ENCODE assay signal across 15 cellular contexts in the genomic region with DNA sequence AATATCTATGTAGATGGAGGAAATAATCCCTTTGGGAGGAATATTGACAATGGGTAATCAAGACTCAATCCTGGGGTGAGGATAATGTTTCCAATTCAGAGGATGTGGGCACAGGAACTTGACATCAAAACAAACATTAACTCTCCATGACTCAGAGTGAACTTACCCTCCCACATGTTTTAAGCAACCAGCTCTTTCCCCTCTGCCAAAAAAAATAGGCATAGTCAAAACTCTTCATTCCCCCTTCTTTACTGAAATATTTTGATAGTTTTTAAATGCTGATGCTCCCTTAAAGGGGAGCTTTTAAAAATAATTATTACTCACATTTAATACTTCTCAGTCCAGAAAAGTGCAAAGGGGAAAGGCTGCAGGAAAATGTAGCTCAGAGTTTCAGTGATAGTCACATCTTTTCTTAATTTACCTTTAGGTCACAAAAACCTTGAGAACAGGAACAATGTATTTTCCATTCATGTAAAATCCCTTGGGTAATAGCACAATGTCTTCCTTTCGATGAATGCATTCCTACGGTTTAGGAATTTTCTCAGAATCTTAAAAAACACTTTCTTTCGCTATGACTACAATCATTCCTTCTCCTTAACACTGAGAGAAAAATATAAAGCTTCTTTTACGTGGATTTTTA.
A peak's percentile ranks its signal among the peaks of the same experiment; 100 is the strongest.
DNase-seq lines count a peak whose midpoint lies in the region; ATAC-seq and TF ChIP-seq lines count a peak whose summit lies in the region.
"Had no signal": no experiment of that assay in that cellular context is flagged by ENCODE, and none has a peak within 500 bp of the region (broad histone marks: within the 10 kb centered on the region; RNA-seq: fewer than 3 reads in every experiment).

No MANE protein-coding gene starts in this region.

- H3K4me3 Mint-ChIP-seq in chondrocyte (ENCODE audit: unreplicated experiment) (no peak overlapping the region), nephron progenitor cell (peak overlapping the region; percentile 16), CD14-positive monocyte (no peak overlapping the region)
- H3K4me3 Mint-ChIP-seq: activated naive CD8-positive, alpha-beta T cell treated with anti-CD3 and anti-CD28 coated beads, Interleukin-2, amount 10 ng/mL, durations not matched to agents 7 days and 5 days had no signal

- DNase-seq in ELR (ENCODE audit: low read depth) (peak; percentile 12), NCI-H146 (lab: John Stamatoyannopoulos, UW) (peak; percentile 23), chondrocyte (ENCODE audit: low spot score) (no peak), nephron progenitor cell (no peak), left lobe of liver (ENCODE audit: low spot score) (no peak), AML-193 (lab: John Stamatoyannopoulos, UW) (no peak), CD14-positive monocyte (ENCODE audit: low spot score) (no peak)
- DNase-seq: activated CD8-positive, alpha-beta memory T cell treated with anti-CD3 and anti-CD28 coated beads for 24 hours; activated naive CD8-positive, alpha-beta T cell treated with anti-CD3 and anti-CD28 coated beads, Interleukin-2, amount 10 ng/mL, durations not matched to agents 7 days and 5 days; Calu3; erythroblast; NCI-H187 treated with DMSO at 0.1 percent for 48 hours; SIG-M5; sigmoid colon had no signal

- H3K27ac Mint-ChIP-seq in chondrocyte (ENCODE audit: unreplicated experiment) (peak overlapping the region; percentile 24), nephron progenitor cell (peak overlapping the region; percentile 49), CD14-positive monocyte (no peak overlapping the region)
- H3K27ac Mint-ChIP-seq: activated naive CD8-positive, alpha-beta T cell treated with anti-CD3 and anti-CD28 coated beads, Interleukin-2, amount 10 ng/mL, durations not matched to agents 7 days and 5 days had no signal

- no peaks in the 10 kb centered on the region for H3K36me3 Mint-ChIP-seq in chondrocyte (ENCODE audit: low read depth)
- H3K36me3 Mint-ChIP-seq in nephron progenitor cell (ENCODE audit: low read depth) = peaks cover 18% of the 10 kb centered on the region
- no peaks in the 10 kb centered on the region for H3K36me3 Mint-ChIP-seq in CD14-positive monocyte
- H3K36me3 Mint-ChIP-seq: activated naive CD8-positive, alpha-beta T cell treated with anti-CD3 and anti-CD28 coated beads, Interleukin-2, amount 10 ng/mL, durations not matched to agents 7 days and 5 days had no signal

- no peak for ATAC-seq in left lobe of liver
- ATAC-seq in HG03565 (IDR thresholded peaks at IDR 0.05; ENCODE audit: unreplicated experiment) = no peak

- H3K4me1 Mint-ChIP-seq in chondrocyte (ENCODE audit: low read depth) = peaks cover 45% of the 10 kb centered on the region
- peaks cover 79% of the 10 kb centered on the region for H3K4me1 Mint-ChIP-seq in nephron progenitor cell
- no peaks in the 10 kb centered on the region for H3K4me1 Mint-ChIP-seq in CD14-positive monocyte
- H3K4me1 Mint-ChIP-seq: activated naive CD8-positive, alpha-beta T cell treated with anti-CD3 and anti-CD28 coated beads, Interleukin-2, amount 10 ng/mL, durations not matched to agents 7 days and 5 days had no signal

- H3K9me3 Mint-ChIP-seq in chondrocyte (ENCODE audit: low read depth) = no peaks in the 10 kb centered on the region
- H3K9me3 Mint-ChIP-seq in nephron progenitor cell = no peaks in the 10 kb centered on the region
- H3K9me3 Mint-ChIP-seq in CD14-positive monocyte = peaks cover 0 to 13% (median 4%) of the 10 kb centered on the region in 7 donors

- no peaks in the 10 kb centered on the region for H3K27me3 Mint-ChIP-seq in chondrocyte (ENCODE audit: low read depth)
- no peaks in the 10 kb centered on the region for H3K27me3 Mint-ChIP-seq in nephron progenitor cell (ENCODE audit: low read depth, poor library complexity)
- H3K27me3 Mint-ChIP-seq in CD14-positive monocyte (ENCODE audit: low read depth in 3 of 3) = no peaks in the 10 kb centered on the region
- H3K27me3 Mint-ChIP-seq: activated naive CD8-positive, alpha-beta T cell treated with anti-CD3 and anti-CD28 coated beads, Interleukin-2, amount 10 ng/mL, durations not matched to agents 7 days and 5 days had no signal

- TF ChIP-seq CTCF in chondrocyte (IDR thresholded peaks at IDR 0.05) (no peak), nephron progenitor cell (IDR thresholded peaks at IDR 0.05) (no peak), CD14-positive monocyte (IDR thresholded peaks at IDR 0.05) (no peak)

- intact Hi-C loops in CD14-positive monocyte (cut with micrococcal nuclease) = no loop called here

Comparison
In these comparisons a context has a peak if more than half of its experiments do, and no peak if none do; other contexts are left out.
1. DNase-seq: peak in ELR (single experiment) and NCI-H146 (single experiment); none in chondrocyte (single experiment), nephron progenitor cell (single experiment), left lobe of liver (single experiment), AML-193 (0 of 2) and CD14-positive monocyte (single experiment).
2. H3K27ac Mint-ChIP-seq: peak in chondrocyte (single experiment) and nephron progenitor cell (single experiment); none in CD14-positive monocyte (0 of 7).